ENCODE assay signal across 1 cellular context in genomic region chr17:7704601-7705268, GRCh38.
TF ChIP-seq lines count a peak whose summit lies in the region.

TSS of gene EFNB3 (plus strand) at chr17:7705202. CDS start at chr17:7705599, 397 bp downstream.

TF ChIP-seq in HepG2, 621 proteins besides CTCF, POLR2A, EP300 and RAD21 (continued from another document):
- no peak for TF ChIP-seq ZBTB46 (CRISPR knock-in tag; IDR thresholded peaks at IDR 0.05; ENCODE audit: borderline replicate concordance)
- peak; percentile 95 for TF ChIP-seq PRDM15 (CRISPR knock-in tag; IDR thresholded peaks at IDR 0.05)
- TF ChIP-seq, protein P1, sequence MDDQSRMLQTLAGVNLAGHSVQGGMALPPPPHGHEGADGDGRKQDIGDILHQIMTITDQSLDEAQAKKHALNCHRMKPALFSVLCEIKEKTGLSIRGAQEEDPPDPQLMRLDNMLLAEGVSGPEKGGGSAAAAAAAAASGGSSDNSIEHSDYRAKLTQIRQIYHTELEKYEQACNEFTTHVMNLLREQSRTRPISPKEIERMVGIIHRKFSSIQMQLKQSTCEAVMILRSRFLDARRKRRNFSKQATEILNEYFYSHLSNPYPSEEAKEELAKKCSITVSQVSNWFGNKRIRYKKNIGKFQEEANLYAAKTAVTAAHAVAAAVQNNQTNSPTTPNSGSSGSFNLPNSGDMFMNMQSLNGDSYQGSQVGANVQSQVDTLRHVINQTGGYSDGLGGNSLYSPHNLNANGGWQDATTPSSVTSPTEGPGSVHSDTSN (CRISPR knock-in tag; IDR thresholded peaks at IDR 0.05; ENCODE audit: borderline replicate concordance): no peak
- TF ChIP-seq TEAD3 (CRISPR knock-in tag; optimal IDR thresholded peaks at IDR 0.05; ENCODE audit: borderline replicate concordance): no peak
